Comparison of ENCODE assay signal across 14 cellular contexts in genomic region chr6:166530211-166531045, GRCh38.
"Had no signal": no experiment of that assay in that cellular context is flagged by ENCODE, and none has a peak within 500 bp of the region (broad histone marks: within the 10 kb centered on the region; RNA-seq: fewer than 3 reads in every experiment).

No MANE protein-coding gene starts in this region.

- H3K4me1 Mint-ChIP-seq: natural killer cell had no signal

- H3K9me3 ChIP-seq: heart left ventricle, testis, upper lobe of right lung had no signal

- H3K27ac ChIP-seq: cardiac muscle cell, heart left ventricle, testis, upper lobe of right lung had no signal

- H3K27ac Mint-ChIP-seq: activated naive CD8-positive, alpha-beta T cell; natural killer cell; stimulated activated naive CD8-positive, alpha-beta T cell treated with anti-CD3 and anti-CD28 coated beads, Interleukin-15, Interleukin-2, amounts not matched to agents 100 ng/mL and 50 ng/mL, for 24 hours; T-helper 17 cell had no signal

- H3K9me3 Mint-ChIP-seq: natural killer cell; stimulated activated naive CD8-positive, alpha-beta T cell treated with anti-CD3 and anti-CD28 coated beads, Interleukin-15, Interleukin-2, amounts not matched to agents 100 ng/mL and 50 ng/mL, for 24 hours had no signal

- FAIRE-seq: frontal cortex, islet of Langerhans had no signal

- H3K27me3 Mint-ChIP-seq: activated naive CD8-positive, alpha-beta T cell; stimulated activated naive CD8-positive, alpha-beta T cell treated with anti-CD3 and anti-CD28 coated beads, Interleukin-15, Interleukin-2, amounts not matched to agents 100 ng/mL and 50 ng/mL, for 24 hours; T-helper 17 cell had no signal

- H3K4me3 ChIP-seq: cardiac muscle cell, heart left ventricle, testis, upper lobe of right lung had no signal

- H3K4me3 Mint-ChIP-seq: activated naive CD8-positive, alpha-beta T cell; natural killer cell; stimulated activated naive CD8-positive, alpha-beta T cell treated with anti-CD3 and anti-CD28 coated beads, Interleukin-15, Interleukin-2, amounts not matched to agents 100 ng/mL and 50 ng/mL, for 24 hours; T-helper 17 cell had no signal

- ATAC-seq: heart left ventricle, natural killer cell, T-helper 17 cell, upper lobe of right lung had no signal

- H3K36me3 ChIP-seq: cardiac muscle cell had no signal

- DNase-seq: activated effector memory CD4-positive, alpha-beta T cell treated with Interleukin-2 at 50 U/mL for 16 hours; activated T-cell treated with anti-CD3 and anti-CD28 coated beads, Interleukin-2, amount 50 U/mL, for 1 hour; heart left ventricle; natural killer cell; occipital lobe; stimulated activated CD4-positive, alpha-beta T cell treated with anti-CD3 and anti-CD28 coated beads, Interleukin-2, amount 100 ng/mL, for 48 hours; T-helper 17 cell; testis; upper lobe of right lung had no signal

- H3K36me3 Mint-ChIP-seq: natural killer cell had no signal

- H3K27me3 ChIP-seq: cardiac muscle cell, heart left ventricle, testis, upper lobe of right lung had no signal

- H3K4me1 ChIP-seq: heart left ventricle, upper lobe of right lung had no signal
